2 cellular contexts compared by ENCODE assay signal in the genomic region with DNA sequence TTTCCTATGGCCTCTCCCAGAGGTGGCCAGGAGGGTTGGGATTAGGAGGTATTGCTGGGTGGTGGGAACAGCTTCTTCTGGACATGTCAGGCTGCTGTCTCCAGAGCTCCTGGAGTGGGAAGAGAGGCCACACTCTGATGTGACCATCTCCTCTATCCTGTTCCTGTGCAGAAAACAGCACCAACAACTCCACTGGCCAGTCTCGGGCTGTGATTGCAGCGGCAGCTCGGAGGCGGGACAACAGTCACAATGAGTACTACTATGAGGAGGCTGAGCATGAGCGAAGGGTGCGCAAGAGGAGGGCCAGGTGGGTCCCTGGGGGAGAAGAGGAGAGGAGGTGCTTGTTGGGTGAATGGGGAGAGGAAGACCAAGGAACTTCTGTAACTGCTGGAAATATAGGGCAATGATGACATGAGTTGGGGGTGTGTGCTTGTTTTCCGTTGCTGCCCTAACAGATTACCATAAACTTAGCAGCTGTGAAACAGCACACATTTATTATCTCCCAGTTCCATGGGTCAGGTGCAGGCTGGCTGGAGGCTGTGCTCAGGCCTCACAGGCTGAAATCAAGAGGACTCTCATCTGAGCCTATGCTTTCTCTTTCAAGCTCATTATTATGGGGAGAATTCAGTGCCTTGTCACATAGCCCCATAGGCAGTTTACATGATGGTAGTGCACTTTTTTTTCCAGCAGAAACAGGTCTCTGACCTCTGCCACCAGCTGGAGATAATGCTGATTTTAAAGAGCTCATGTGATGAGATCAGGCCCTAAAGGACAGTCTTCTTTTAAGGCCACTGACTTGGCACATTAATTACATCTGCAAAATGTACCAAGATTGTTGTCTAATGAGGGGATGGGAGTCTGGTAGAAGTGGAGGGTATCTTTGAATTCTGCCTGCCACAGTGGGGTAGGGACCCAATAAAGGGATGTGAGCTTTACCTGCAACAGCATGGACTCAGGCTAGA.
TF ChIP-seq lines count a peak whose summit lies in the region.

No MANE protein-coding gene starts in this region.

TF ChIP-seq in SK-N-SH, 30 proteins besides CTCF, POLR2A, EP300 and RAD21 (continued from another document):
- no peak for TF ChIP-seq TAF1 (IDR thresholded peaks at IDR 0.05; ENCODE audit: borderline replicate concordance, low read depth, low read length)
- no peak for TF ChIP-seq FOSL2 (IDR thresholded peaks at IDR 0.05; ENCODE audit: borderline replicate concordance, low read depth)
- no peak for TF ChIP-seq PBX3 (IDR thresholded peaks at IDR 0.05)
- TF ChIP-seq JUND (IDR thresholded peaks at IDR 0.05) = no peak
- no peak for TF ChIP-seq FOXM1 (IDR thresholded peaks at IDR 0.05; ENCODE audit: low read depth)
- TF ChIP-seq, protein P1, sequence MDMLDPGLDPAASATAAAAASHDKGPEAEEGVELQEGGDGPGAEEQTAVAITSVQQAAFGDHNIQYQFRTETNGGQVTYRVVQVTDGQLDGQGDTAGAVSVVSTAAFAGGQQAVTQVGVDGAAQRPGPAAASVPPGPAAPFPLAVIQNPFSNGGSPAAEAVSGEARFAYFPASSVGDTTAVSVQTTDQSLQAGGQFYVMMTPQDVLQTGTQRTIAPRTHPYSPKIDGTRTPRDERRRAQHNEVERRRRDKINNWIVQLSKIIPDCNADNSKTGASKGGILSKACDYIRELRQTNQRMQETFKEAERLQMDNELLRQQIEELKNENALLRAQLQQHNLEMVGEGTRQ (IDR thresholded peaks at IDR 0.05; ENCODE audit: borderline replicate concordance, low read depth, low read length) = no peak
- TF ChIP-seq ELF1 (IDR thresholded peaks at IDR 0.05) = no peak
- no peak for TF ChIP-seq SMC3 (IDR thresholded peaks at IDR 0.05; ENCODE audit: low read depth, low read length)
- no peak for TF ChIP-seq CHD2 (IDR thresholded peaks at IDR 0.05; ENCODE audit: low read length, partially characterized antibody)
- TF ChIP-seq GATA2 (CRISPR knock-in tag; IDR thresholded peaks at IDR 0.05) = peak; percentile 88
- TF ChIP-seq EZH2phosphoT487 (IDR thresholded peaks at IDR 0.05; ENCODE audit: borderline replicate concordance, low read depth) = no peak
- no peak for TF ChIP-seq MEF2A (IDR thresholded peaks at IDR 0.05; ENCODE audit: borderline replicate concordance, low read depth)
TF ChIP-seq in SK-N-SH: peak in this region for 2.

TF ChIP-seq in WTC11, 78 proteins besides CTCF, POLR2A, EP300 and RAD21 (continued from another document):
- TF ChIP-seq ZNF281 (CRISPR knock-in tag; IDR thresholded peaks at IDR 0.05) (no peak), ZNF219 (CRISPR knock-in tag; IDR thresholded peaks at IDR 0.05; ENCODE audit: borderline replicate concordance) (no peak), MAX (CRISPR knock-in tag; IDR thresholded peaks at IDR 0.05) (no peak), NR1H2 (CRISPR knock-in tag; IDR thresholded peaks at IDR 0.05) (no peak), ELF4 (CRISPR knock-in tag; IDR thresholded peaks at IDR 0.05; ENCODE audit: low read depth) (no peak), ETV6 (CRISPR knock-in tag; IDR thresholded peaks at IDR 0.05) (no peak), ATF6 (CRISPR knock-in tag; IDR thresholded peaks at IDR 0.05) (no peak), ATF3 (CRISPR knock-in tag; conservative IDR thresholded peaks at IDR 0.05) (no peak), ZNF416 (CRISPR knock-in tag; IDR thresholded peaks at IDR 0.05) (no peak), ZNF263 (CRISPR knock-in tag; IDR thresholded peaks at IDR 0.05; ENCODE audit: low read depth) (no peak), NFYB (CRISPR knock-in tag; conservative IDR thresholded peaks at IDR 0.05; ENCODE audit: low read depth) (no peak), PRDM15 (CRISPR knock-in tag; IDR thresholded peaks at IDR 0.05) (no peak), AR (CRISPR knock-in tag; IDR thresholded peaks at IDR 0.05) (no peak)
- TF ChIP-seq, protein P2, sequence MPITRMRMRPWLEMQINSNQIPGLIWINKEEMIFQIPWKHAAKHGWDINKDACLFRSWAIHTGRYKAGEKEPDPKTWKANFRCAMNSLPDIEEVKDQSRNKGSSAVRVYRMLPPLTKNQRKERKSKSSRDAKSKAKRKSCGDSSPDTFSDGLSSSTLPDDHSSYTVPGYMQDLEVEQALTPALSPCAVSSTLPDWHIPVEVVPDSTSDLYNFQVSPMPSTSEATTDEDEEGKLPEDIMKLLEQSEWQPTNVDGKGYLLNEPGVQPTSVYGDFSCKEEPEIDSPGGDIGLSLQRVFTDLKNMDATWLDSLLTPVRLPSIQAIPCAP (CRISPR knock-in tag; IDR thresholded peaks at IDR 0.05) = no peak
- TF ChIP-seq, protein P3, sequence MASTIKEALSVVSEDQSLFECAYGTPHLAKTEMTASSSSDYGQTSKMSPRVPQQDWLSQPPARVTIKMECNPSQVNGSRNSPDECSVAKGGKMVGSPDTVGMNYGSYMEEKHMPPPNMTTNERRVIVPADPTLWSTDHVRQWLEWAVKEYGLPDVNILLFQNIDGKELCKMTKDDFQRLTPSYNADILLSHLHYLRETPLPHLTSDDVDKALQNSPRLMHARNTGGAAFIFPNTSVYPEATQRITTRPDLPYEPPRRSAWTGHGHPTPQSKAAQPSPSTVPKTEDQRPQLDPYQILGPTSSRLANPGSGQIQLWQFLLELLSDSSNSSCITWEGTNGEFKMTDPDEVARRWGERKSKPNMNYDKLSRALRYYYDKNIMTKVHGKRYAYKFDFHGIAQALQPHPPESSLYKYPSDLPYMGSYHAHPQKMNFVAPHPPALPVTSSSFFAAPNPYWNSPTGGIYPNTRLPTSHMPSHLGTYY (CRISPR knock-in tag; IDR thresholded peaks at IDR 0.05) = no peak
